Comparison of ENCODE assay signal across 18 cellular contexts in the genomic region with DNA sequence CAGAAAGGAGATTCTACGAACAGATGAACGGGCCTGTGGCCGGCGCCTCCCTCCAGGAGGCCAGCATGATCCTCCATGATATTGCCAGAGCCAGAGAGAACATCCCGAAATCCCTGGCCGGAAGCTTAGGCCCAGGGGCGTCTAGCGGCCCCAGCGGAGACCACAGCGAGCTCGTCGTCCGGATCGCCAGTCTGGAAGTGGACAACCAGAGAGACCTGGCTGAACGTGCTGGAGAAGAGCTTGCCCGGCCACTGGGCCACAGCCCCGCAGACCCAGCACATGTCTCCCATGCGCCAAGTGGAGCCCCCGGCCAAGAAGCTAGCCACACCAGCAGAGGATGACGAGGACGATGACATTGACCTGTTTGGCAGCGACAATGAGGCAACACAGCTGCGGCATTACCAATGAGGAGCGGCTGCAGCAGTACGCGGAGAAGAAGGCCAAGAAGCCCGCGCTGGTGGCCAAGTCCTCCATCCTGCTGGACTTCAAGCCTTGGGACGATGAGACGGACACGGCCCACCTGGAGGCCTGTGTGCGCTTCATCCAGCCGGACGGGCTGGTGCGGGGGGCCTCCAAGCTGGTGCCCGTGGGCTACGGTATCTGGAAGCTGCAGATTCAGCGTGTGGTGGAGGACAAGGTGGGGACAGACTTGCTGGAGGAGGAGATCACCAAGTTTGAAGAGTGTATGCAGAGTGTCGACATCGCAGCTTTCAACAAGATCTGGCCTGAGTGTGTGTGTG.
DNase-seq lines count a peak whose midpoint lies in the region; ATAC-seq, FAIRE-seq and TF ChIP-seq lines count a peak whose summit lies in the region.
"Had no signal": no experiment of that assay in that cellular context is flagged by ENCODE, and none has a peak within 500 bp of the region (broad histone marks: within the 10 kb centered on the region; RNA-seq: fewer than 3 reads in every experiment).

No MANE protein-coding gene starts in this region.

- H3K14ac ChIP-seq in IMR-90 (replicated peaks; ENCODE audit: low read depth, low read length) = no peak overlapping the region

- peaks cover 58% of the 10 kb centered on the region for H3K4me1 Mint-ChIP-seq in CD14-positive monocyte
- H3K4me1 Mint-ChIP-seq in stimulated activated effector memory CD8-positive, alpha-beta T cell treated with anti-CD3 and anti-CD28 coated beads, Interleukin-12 subunit alpha, Interleukin-12 subunit beta, amount 100 ng/mL, for 72 hours = peaks cover 9% of the 10 kb centered on the region
- H3K4me1 Mint-ChIP-seq: CD4-positive, CD25-positive, alpha-beta regulatory T cell had no signal

- no peak overlapping the region for H2AFZ ChIP-seq in IMR-90 (replicated peaks; ENCODE audit: low read length, poor library complexity)
- H2AFZ ChIP-seq: GM23248 had no signal

- no peak overlapping the region for H4K5ac ChIP-seq in IMR-90 (ENCODE audit: low read depth, low read length)

- H3K79me1 ChIP-seq in IMR-90 (ENCODE audit: low read depth in 1 of 2, low read length in 2 of 2) = no peaks in the 10 kb centered on the region

- no peak for TF ChIP-seq CTCF in CD14-positive monocyte (IDR thresholded peaks at IDR 0.05)
- TF ChIP-seq CTCF in IMR-90 (conservative IDR thresholded peaks at IDR 0.05; ENCODE audit: low read depth, low read length) = no peak
- TF ChIP-seq CTCF in kidney (IDR thresholded peaks at IDR 0.05; ENCODE audit: borderline replicate concordance, extremely low read depth, insufficient read depth) = no peak

- intact Hi-C loops in CD14-positive monocyte (cut with micrococcal nuclease) = no loop called here
- intact Hi-C loops in IMR-90 (cut with micrococcal nuclease) = no loop called here
- intact Hi-C loops in kidney (cut with DNase I) = no loop called here

- TF ChIP-seq RAD21 in IMR-90 (IDR thresholded peaks at IDR 0.05; ENCODE audit: low read length) = no peak

- no peak overlapping the region for H2BK120ac ChIP-seq in IMR-90 (ENCODE audit: low read depth, low read length)

- POLR2A ChIA-PET in IMR-90 (lab: Charles Lee; ENCODE audit: unreplicated experiment) = interaction anchor here (0.6 kb wide), 1 partner anchor 15 kb away, joined by 4 read pairs; no protein-coding TSS in a partner anchor

- H3K36me3 ChIP-seq in IMR-90 (ENCODE audit: control insufficient read depth, insufficient read depth, low read length) (no peaks in the 10 kb centered on the region), kidney (ENCODE audit: control insufficient read depth in 1 of 2, insufficient read depth in 2 of 2, low read length in 2 of 2) (no peaks in the 10 kb centered on the region)

- DNase-seq in CD14-positive monocyte (ENCODE audit: low spot score) (no peak), IMR-90 (no peak), kidney (peak; percentile 67)
- no peak for DNase-seq in stimulated activated effector memory CD8-positive, alpha-beta T cell treated with anti-CD3 and anti-CD28 coated beads, Interleukin-12 subunit alpha, Interleukin-12 subunit beta, amount 100 ng/mL, for 72 hours (ENCODE audit: low spot score in 2 of 2)
- DNase-seq in effector CD4-positive, alpha-beta T cell = no peak
- DNase-seq: C1 segment of cervical spinal cord; Caco-2; CD4-positive, CD25-positive, alpha-beta regulatory T cell; CD8-positive, alpha-beta T cell; DMS153; DND-41; GM23248; H7; HCEC 1CT had no signal

- peaks cover 13% of the 10 kb centered on the region for H3K4me1 ChIP-seq in IMR-90 (ENCODE audit: control insufficient read depth, insufficient read depth, low read length)
- H3K4me1 ChIP-seq in kidney (ENCODE audit: control insufficient read depth in 1 of 2, insufficient read depth in 1 of 2, low read depth in 1 of 2, low read length in 2 of 2) = no peaks in the 10 kb centered on the region
- H3K4me1 ChIP-seq: Caco-2 had no signal

- no peak overlapping the region for H2BK5ac ChIP-seq in IMR-90 (ENCODE audit: low read depth, low read length, poor library complexity, severe bottlenecking)

- no peak overlapping the region for H4K91ac ChIP-seq in IMR-90 (ENCODE audit: insufficient read depth, low read depth, low read length)

- H2AK5ac ChIP-seq in IMR-90 (ENCODE audit: low read depth, low read length) = peak overlapping the region; percentile 43; the same call in 1 of the 2 replicates

- ATAC-seq in IMR-90 (ENCODE audit: low read depth) (no peak), HG03565 (IDR thresholded peaks at IDR 0.05; ENCODE audit: unreplicated experiment) (no peak)
- no peak for ATAC-seq in stimulated activated effector memory CD8-positive, alpha-beta T cell treated with anti-CD3 and anti-CD28 coated beads, Interleukin-12 subunit alpha, Interleukin-12 subunit beta, amount 100 ng/mL, for 72 hours
- ATAC-seq: CD8-positive, alpha-beta T cell had no signal

- peaks cover under 1 to 11% (median 3%) of the 10 kb centered on the region in 7 donors for H3K9me3 Mint-ChIP-seq in CD14-positive monocyte
- H3K9me3 Mint-ChIP-seq in stimulated activated effector memory CD8-positive, alpha-beta T cell treated with anti-CD3 and anti-CD28 coated beads, Interleukin-12 subunit alpha, Interleukin-12 subunit beta, amount 100 ng/mL, for 72 hours = peaks cover 6% of the 10 kb centered on the region

- peaks cover 11% of the 10 kb centered on the region for H3K9me1 ChIP-seq in IMR-90 (ENCODE audit: insufficient read depth, low read length)

- H2BK15ac ChIP-seq in IMR-90 (ENCODE audit: low read depth, low read length) = no peak overlapping the region

- no peak overlapping the region for H3K27ac ChIP-seq in IMR-90 (ENCODE audit: insufficient read depth, low read length)
- H3K27ac ChIP-seq in kidney (ENCODE audit: low read depth in 2 of 2, low read length in 2 of 2) = no peak overlapping the region
- H3K27ac ChIP-seq: GM23248 had no signal

- no peak overlapping the region; the same call in 1 of the 2 replicates for H3K18ac ChIP-seq in IMR-90 (ENCODE audit: low read depth, low read length)

- H3K4me3 Mint-ChIP-seq in CD14-positive monocyte = peak overlapping the region in 1 of 2 donors; percentile 3
- no peak overlapping the region for H3K4me3 Mint-ChIP-seq in stimulated activated effector memory CD8-positive, alpha-beta T cell treated with anti-CD3 and anti-CD28 coated beads, Interleukin-12 subunit alpha, Interleukin-12 subunit beta, amount 100 ng/mL, for 72 hours
- H3K4me3 Mint-ChIP-seq: CD4-positive, CD25-positive, alpha-beta regulatory T cell; CD8-positive, alpha-beta T cell had no signal

- in situ Hi-C loops in IMR-90 (cut with MboI; ENCODE audit: low sequenced_read_pairs) = no loop called here

- CTCF ChIA-PET in IMR-90 (lab: Yijun Ruan, JAX) = no interaction called here

- dilution Hi-C loops in IMR-90 (cut with HindIII; ENCODE audit: low sequenced_read_pairs, unreplicated experiment) = no loop called here

- no peaks in the 10 kb centered on the region for H3K27me3 ChIP-seq in IMR-90 (ENCODE audit: control insufficient read depth, insufficient read depth, low read length)

- no peak overlapping the region; the same call in 1 of the 2 replicates for H3K4ac ChIP-seq in IMR-90 (ENCODE audit: low read depth, low read length)

- H4K20me1 ChIP-seq in IMR-90 (ENCODE audit: insufficient read depth, low read length) = no peaks in the 10 kb centered on the region

- H3K4me3 ChIP-seq in IMR-90 (ENCODE audit: insufficient read depth, low read depth, low read length) (no peak overlapping the region), kidney (ENCODE audit: low read length in 2 of 2) (no peak overlapping the region)
- H3K4me3 ChIP-seq: GM23248 had no signal

- no peak for TF ChIP-seq POLR2A in IMR-90 (IDR thresholded peaks at IDR 0.05; ENCODE audit: low read depth, low read length)

- FAIRE-seq in kidney (lab: Jason Lieb, UNC) = no peak
- FAIRE-seq: G401.6, GM12892, H1 had no signal

- 94% methylated on average over 27 of the region's 40 CpGs; no CpG with 5 or more reads in 1 of the 2 experiments for WGBS in IMR-90 (ENCODE audit: extremely low coverage in 2 of 2, insufficient read length in 1 of 2), 2 experiments

- H3K23ac ChIP-seq in IMR-90 (ENCODE audit: low read depth, low read length) = no peak overlapping the region

- H4K8ac ChIP-seq in IMR-90 (ENCODE audit: low read depth in 2 of 2, low read length in 2 of 2) = no peak overlapping the region

- H3K9me3 ChIP-seq in IMR-90 (ENCODE audit: control insufficient read depth, insufficient read depth, low read length) (no peaks in the 10 kb centered on the region), kidney (ENCODE audit: control insufficient read depth in 1 of 2, low read length in 2 of 2) (no peaks in the 10 kb centered on the region)
- H3K9me3 ChIP-seq: Caco-2 had no signal

- H3K9ac ChIP-seq in IMR-90 (ENCODE audit: low read depth, low read length) (no peak overlapping the region), kidney (ENCODE audit: low read length in 2 of 2) (no peak overlapping the region)
- H3K9ac ChIP-seq: GM23248 had no signal

- no peak overlapping the region for H3K56ac ChIP-seq in IMR-90 (ENCODE audit: extremely low read depth, insufficient read depth, low read length)

- no TSS peak for BruUV-seq in IMR-90 (replicated peaks; lab: Mats Ljungman, UMichigan)

- peaks cover 0 to 3% (median 0%) of the 10 kb centered on the region in 3 donors for H3K27me3 Mint-ChIP-seq in CD14-positive monocyte (ENCODE audit: low read depth in 3 of 3)
- H3K27me3 Mint-ChIP-seq: CD4-positive, CD25-positive, alpha-beta regulatory T cell had no signal

- H3K4me2 ChIP-seq in IMR-90 (ENCODE audit: low read depth, low read length) = no peak overlapping the region

- peak overlapping the region in 6 of 7 donors; percentile 13 to 99 (median 78) for H3K27ac Mint-ChIP-seq in CD14-positive monocyte
- H3K27ac Mint-ChIP-seq in stimulated activated effector memory CD8-positive, alpha-beta T cell treated with anti-CD3 and anti-CD28 coated beads, Interleukin-12 subunit alpha, Interleukin-12 subunit beta, amount 100 ng/mL, for 72 hours = no peak overlapping the region
- H3K27ac Mint-ChIP-seq: CD4-positive, CD25-positive, alpha-beta regulatory T cell; CD8-positive, alpha-beta T cell had no signal

- H3K36me3 Mint-ChIP-seq in CD14-positive monocyte = peaks cover 25 to 27% of the 10 kb centered on the region in 2 donors
- H3K36me3 Mint-ChIP-seq in stimulated activated effector memory CD8-positive, alpha-beta T cell treated with anti-CD3 and anti-CD28 coated beads, Interleukin-12 subunit alpha, Interleukin-12 subunit beta, amount 100 ng/mL, for 72 hours = peaks cover 5% of the 10 kb centered on the region
- H3K36me3 Mint-ChIP-seq: CD4-positive, CD25-positive, alpha-beta regulatory T cell; CD8-positive, alpha-beta T cell had no signal

- H2BK20ac ChIP-seq in IMR-90 (ENCODE audit: low read depth, low read length) = no peak overlapping the region; the same call in 1 of the 2 replicates

- no peak overlapping the region for H2AK9ac ChIP-seq in IMR-90 (replicated peaks; ENCODE audit: low read depth, low read length, poor library complexity)

TF ChIP-seq in IMR-90, 13 proteins besides CTCF, POLR2A, EP300 and RAD21:
- TF ChIP-seq SMC3 (IDR thresholded peaks at IDR 0.05; ENCODE audit: low read depth, low read length) = no peak
- no peak for TF ChIP-seq NFE2L2 (IDR thresholded peaks at IDR 0.05; ENCODE audit: low read depth, low read length)
- no peak for TF ChIP-seq FOS (IDR thresholded peaks at IDR 0.05; ENCODE audit: low read depth, low read length)
- TF ChIP-seq MAZ (IDR thresholded peaks at IDR 0.05; ENCODE audit: borderline replicate concordance, low read depth, low read length) = no peak
- no peak for TF ChIP-seq CEBPB (IDR thresholded peaks at IDR 0.05; ENCODE audit: low read depth, low read length)
- TF ChIP-seq MAFK (IDR thresholded peaks at IDR 0.05; ENCODE audit: low read depth, low read length) = no peak
TF ChIP-seq in IMR-90: peak in this region for 0.
